In genomic region chr12:75878382-75878720, GRCh38 we compare ENCODE assay signal across 17 cellular contexts.
DNase-seq lines count a peak whose midpoint lies in the region; ATAC-seq, FAIRE-seq and TF ChIP-seq lines count a peak whose summit lies in the region.
"Had no signal": no experiment of that assay in that cellular context is flagged by ENCODE, and none has a peak within 500 bp of the region (broad histone marks: within the 10 kb centered on the region; RNA-seq: fewer than 3 reads in every experiment).

No MANE protein-coding gene starts in this region.

- no peak overlapping the region for H2BK120ac ChIP-seq in trophoblast cell (ENCODE audit: insufficient read depth, low read length, poor library complexity)

- H3K4me1 Mint-ChIP-seq in HFFc6 (ENCODE audit: low read depth): peaks cover 22% of the 10 kb centered on the region; the same call in 1 of the 2 replicates

- peak overlapping the region; percentile 16 for H2AFZ ChIP-seq in hepatocyte
- H2AFZ ChIP-seq in trophoblast cell (ENCODE audit: insufficient read depth, low read length, poor library complexity): peak overlapping the region; percentile 63

- H3K9ac ChIP-seq in trophoblast cell (ENCODE audit: low read length): no peak overlapping the region
- H3K9ac ChIP-seq: BLaER1 treated with 17β-estradiol and CSF1 and Interleukin-3, amounts not matched to agents 10 nM and 100 nM had no signal

- no peak overlapping the region for H4K91ac ChIP-seq in trophoblast cell (ENCODE audit: low read depth, low read length)

- no peak for FAIRE-seq in GM19239 (lab: Jason Lieb, UNC)
- FAIRE-seq: G401.6, GM18507 had no signal

- H3K79me2 ChIP-seq in hepatocyte (no peaks in the 10 kb centered on the region), trophoblast cell (ENCODE audit: control insufficient read depth, insufficient read depth, low read length, poor library complexity) (no peaks in the 10 kb centered on the region)

- H3K27me3 ChIP-seq in body of pancreas: no peaks in the 10 kb centered on the region
- no peaks in the 10 kb centered on the region for H3K27me3 ChIP-seq in hepatocyte
- H3K27me3 ChIP-seq in trophoblast cell (ENCODE audit: insufficient read depth, low read length): no peaks in the 10 kb centered on the region
- H3K27me3 ChIP-seq: BLaER1 treated with 17β-estradiol and CSF1 and Interleukin-3, amounts not matched to agents 10 nM and 100 nM had no signal

- TF ChIP-seq CTCF in HFFc6 (IDR thresholded peaks at IDR 0.05) (no peak), body of pancreas (IDR thresholded peaks at IDR 0.05) (no peak), hepatocyte (IDR thresholded peaks at IDR 0.05; ENCODE audit: poor library complexity) (no peak)

- no peak overlapping the region for H3K18ac ChIP-seq in trophoblast cell (ENCODE audit: low read length)

- H3K9me3 Mint-ChIP-seq in HFFc6: no peaks in the 10 kb centered on the region
- H3K9me3 Mint-ChIP-seq: dendritic cell treated with granulocyte-macrophage colony-stimulating factor and Interleukin-4, amounts not matched to agents 40 ng/mL and 50 ng/mL, for 4 days had no signal

- no peaks in the 10 kb centered on the region for H3K27me3 Mint-ChIP-seq in HFFc6 (ENCODE audit: insufficient read depth)

- no peak overlapping the region for H2AK5ac ChIP-seq in trophoblast cell (ENCODE audit: low read length)

- no peak overlapping the region for H4K12ac ChIP-seq in trophoblast cell (ENCODE audit: low read depth, low read length)

- H3K27ac ChIP-seq in body of pancreas: peak overlapping the region in 2 of 4 donors; percentile 37 to 71
- H3K27ac ChIP-seq in hepatocyte: peak overlapping the region; percentile 76
- H3K27ac ChIP-seq in trophoblast cell (ENCODE audit: low read depth, low read length): no peak overlapping the region
- H3K27ac ChIP-seq: BLaER1 treated with 17β-estradiol and CSF1 and Interleukin-3, amounts not matched to agents 10 nM and 100 nM had no signal

- H3K4me2 ChIP-seq in hepatocyte (peak overlapping the region; percentile 67), trophoblast cell (ENCODE audit: low read length) (no peak overlapping the region)
- H3K4me2 ChIP-seq: BLaER1 treated with 17β-estradiol and CSF1 and Interleukin-3, amounts not matched to agents 10 nM and 100 nM had no signal

- H3K4me1 ChIP-seq in body of pancreas (peaks cover 31% of the 10 kb centered on the region), hepatocyte (ENCODE audit: insufficient read depth) (peaks cover 28% of the 10 kb centered on the region), trophoblast cell (ENCODE audit: control insufficient read depth in 1 of 2, insufficient read depth in 2 of 2, low read length in 2 of 2) (no peaks in the 10 kb centered on the region)

- H3K4me3 ChIP-seq in body of pancreas: no peak overlapping the region
- H3K4me3 ChIP-seq in hepatocyte: no peak overlapping the region
- H3K4me3 ChIP-seq in trophoblast cell (ENCODE audit: low read depth, low read length): no peak overlapping the region
- H3K4me3 ChIP-seq: BLaER1 treated with 17β-estradiol and CSF1 and Interleukin-3, amounts not matched to agents 10 nM and 100 nM had no signal

- H3K9me3 ChIP-seq in body of pancreas: no peaks in the 10 kb centered on the region
- no peaks in the 10 kb centered on the region for H3K9me3 ChIP-seq in hepatocyte (ENCODE audit: low read depth)
- no peaks in the 10 kb centered on the region for H3K9me3 ChIP-seq in trophoblast cell (ENCODE audit: insufficient read depth, low read depth, low read length)

- peak overlapping the region; percentile 25; the same call in 1 of the 2 replicates for H3K27ac Mint-ChIP-seq in HFFc6
- H3K27ac Mint-ChIP-seq: dendritic cell treated with granulocyte-macrophage colony-stimulating factor and Interleukin-4, amounts not matched to agents 40 ng/mL and 50 ng/mL, for 4 days; T-helper 1 cell treated with Interleukin-12 subunit alpha and Interleukin-12 subunit beta and Interleukin-4 antibody, amounts not matched to agents 30 μg/mL and 1 μg/mL, for 36 hours had no signal

- intact Hi-C loops in body of pancreas (cut with DNase I): no loop called here
- intact Hi-C loops in left cardiac atrium (cut with DNase I): no loop called here

- DNase-seq in HFFc6 (no peak), body of pancreas (no peak), hepatocyte (ENCODE audit: low spot score) (peak; percentile 47), trophoblast cell (no peak), SIG-M5 treated with dmso at 0.1 percent for 504 hours (lab: John Stamatoyannopoulos, UW; ENCODE audit: unreplicated experiment) (no peak), left cardiac atrium (no peak), GM19239 (ENCODE audit: insufficient read length, low spot score) (no peak), NCI-H1048 (lab: John Stamatoyannopoulos, UW) (no peak)
- DNase-seq: activated CD4-positive, alpha-beta T cell treated with anti-CD3 and anti-CD28 coated beads, Interleukin-2, amount 50 U/mL, for 48 hours; activated effector memory CD4-positive, alpha-beta T cell treated with anti-CD3 and anti-CD28 coated beads, Interleukin-2, amount 50 U/mL, for 16 hours; KBM-7; NCI-H1930 had no signal

- H3K23ac ChIP-seq in trophoblast cell (ENCODE audit: low read length): no peak overlapping the region

- H3K79me1 ChIP-seq in trophoblast cell (ENCODE audit: low read length): peaks cover 2% of the 10 kb centered on the region

- TF ChIP-seq POLR2A in body of pancreas (IDR thresholded peaks at IDR 0.05): no peak

- no peaks in the 10 kb centered on the region for H3K9me2 ChIP-seq in hepatocyte (replicated peaks; ENCODE audit: insufficient read depth)

- no peaks in the 10 kb centered on the region for H3K36me3 Mint-ChIP-seq in HFFc6 (ENCODE audit: low read depth)

- H3K4me3 Mint-ChIP-seq in HFFc6: no peak overlapping the region
- H3K4me3 Mint-ChIP-seq: dendritic cell treated with granulocyte-macrophage colony-stimulating factor and Interleukin-4, amounts not matched to agents 40 ng/mL and 50 ng/mL, for 4 days; T-helper 1 cell treated with Interleukin-12 subunit alpha and Interleukin-12 subunit beta and Interleukin-4 antibody, amounts not matched to agents 30 μg/mL and 1 μg/mL, for 36 hours had no signal

- no peak overlapping the region for H3K14ac ChIP-seq in trophoblast cell (ENCODE audit: low read length)

- no peaks in the 10 kb centered on the region for H4K20me1 ChIP-seq in hepatocyte (ENCODE audit: insufficient read depth, poor library complexity, severe bottlenecking)
- H4K20me1 ChIP-seq: BLaER1 treated with 17β-estradiol and CSF1 and Interleukin-3, amounts not matched to agents 10 nM and 100 nM had no signal

- H2BK5ac ChIP-seq in trophoblast cell (ENCODE audit: low read depth, low read length, poor library complexity): peak overlapping the region; percentile 14

- WGBS in body of pancreas, 2 donors: 18% methylated on average over 5 of the region's 5 CpGs
- WGBS in hepatocyte (ENCODE audit: low lambda C conversion rate, missing lambda C conversion rate): 20% methylated on average over 5 of the region's 5 CpGs
- WGBS in trophoblast cell (ENCODE audit: extremely low coverage, insufficient coverage, insufficient read length): no CpG with 5 or more reads among the region's 5 CpGs

- no peak overlapping the region for H3K4ac ChIP-seq in trophoblast cell (ENCODE audit: low read depth, low read length)

- no peak overlapping the region for H4K8ac ChIP-seq in trophoblast cell (ENCODE audit: low read depth, low read length)

- H3K36me3 ChIP-seq in body of pancreas (replicated peaks in 1 of 2; ENCODE audit: insufficient read depth in 1 of 2, low read depth in 2 of 2): no peaks in the 10 kb centered on the region
- H3K36me3 ChIP-seq in hepatocyte (replicated peaks; ENCODE audit: insufficient read depth, low read depth): no peaks in the 10 kb centered on the region
- H3K36me3 ChIP-seq in trophoblast cell (ENCODE audit: control insufficient read depth in 1 of 2, insufficient read depth in 2 of 2, low read length in 2 of 2): no peaks in the 10 kb centered on the region
- H3K36me3 ChIP-seq: BLaER1 treated with 17β-estradiol and CSF1 and Interleukin-3, amounts not matched to agents 10 nM and 100 nM had no signal

- ATAC-seq in body of pancreas: peak; percentile 46
- no peak for ATAC-seq in left cardiac atrium

- no peak overlapping the region for H2BK12ac ChIP-seq in trophoblast cell (ENCODE audit: low read length)
